Comparison of ENCODE assay signal across 36 cellular contexts in genomic region chr6:138420356-138420755, GRCh38. TPM values are rescaled to one million over a fixed set of nuclear protein-coding genes. Genes with fewer than 3 reads are reported as not detected.
"Had no signal": no experiment of that assay in that cellular context is flagged by ENCODE, and none has a peak within 500 bp of the region (broad histone marks: within the 10 kb centered on the region; RNA-seq: fewer than 3 reads in every experiment).

No MANE protein-coding gene starts in this region.

- FAIRE-seq: astrocyte, bronchial epithelial cell had no signal

- DNase-seq: activated CD4-positive, alpha-beta T cell treated with anti-CD3 and anti-CD28 coated beads for 1 hour; activated CD4-positive, alpha-beta T cell treated with anti-CD3 and anti-CD28 coated beads for 4 hours; activated CD4-positive, alpha-beta T cell treated with anti-CD3 and anti-CD28 coated beads, Interleukin-2, amount 50 U/mL, for 4 hours; activated CD8-positive, alpha-beta memory T cell treated with anti-CD3 and anti-CD28 coated beads for 24 hours; activated CD8-positive, alpha-beta T cell treated with anti-CD3 and anti-CD28 coated beads for 36 hours; activated effector memory CD4-positive, alpha-beta T cell treated with Interleukin-2 at 50 U/mL for 16 hours; activated gamma-delta T cell treated with Interleukin-2 at 50 U/mL for 16 hours; activated naive CD4-positive, alpha-beta T cell treated with anti-CD3 and anti-CD28 coated beads, Interleukin-2, amount 50 U/mL, for 16 hours; activated naive CD4-positive, alpha-beta T cell treated with Interleukin-2 at 50 U/mL for 16 hours; activated T-cell treated with anti-CD3 and anti-CD28 coated beads, Interleukin-2, amount 50 U/mL, for 4 hours; amniotic stem cell; anterior cingulate cortex; brain microvascular endothelial cell; dorsolateral prefrontal cortex; effector memory CD4-positive, alpha-beta T cell; foreskin keratinocyte; gastrocnemius medialis; glutamatergic neuron; T-helper 2 cell had no signal

- H3K9me3 ChIP-seq: gastrocnemius medialis had no signal

- H3K27me3 Mint-ChIP-seq: activated CD4-positive, alpha-beta T cell treated with anti-CD3 and anti-CD28 coated beads, Interleukin-2, amount 10 ng/mL, durations not matched to agents 7 days and 5 days; activated CD8-positive, alpha-beta T cell treated with anti-CD3 and anti-CD28 coated beads for 36 hours; activated naive CD8-positive, alpha-beta T cell; activated T-helper 17 cell treated with anti-CD3 and anti-CD28 coated beads, Interleukin-2, amount 50 U/mL, for 72 hours; central memory CD8-positive, alpha-beta T cell; dendritic cell treated with granulocyte-macrophage colony-stimulating factor and Interleukin-4, amounts not matched to agents 40 ng/mL and 50 ng/mL, for 4 days had no signal

- H3K4me3 ChIP-seq: coronary artery, dorsolateral prefrontal cortex, gastrocnemius medialis had no signal

- H3K27me3 ChIP-seq: brain microvascular endothelial cell, dorsolateral prefrontal cortex, foreskin keratinocyte, gastrocnemius medialis had no signal

- H3K4me1 Mint-ChIP-seq: central memory CD8-positive, alpha-beta T cell; WTC11 had no signal

- H3K4me1 ChIP-seq: foreskin keratinocyte, gastrocnemius medialis had no signal

- H3K4me3 Mint-ChIP-seq: activated CD4-positive, alpha-beta T cell treated with anti-CD3 and anti-CD28 coated beads, Interleukin-2, amount 10 ng/mL, durations not matched to agents 7 days and 5 days; activated CD8-positive, alpha-beta T cell treated with anti-CD3 and anti-CD28 coated beads for 36 hours; activated naive CD8-positive, alpha-beta T cell; activated T-cell treated with anti-CD3 and anti-CD28 coated beads, Interleukin-2, amount 50 U/mL, for 4 hours; activated T-helper 17 cell treated with anti-CD3 and anti-CD28 coated beads, Interleukin-2, amount 50 U/mL, for 72 hours; central memory CD8-positive, alpha-beta T cell; dendritic cell treated with granulocyte-macrophage colony-stimulating factor and Interleukin-4, amounts not matched to agents 40 ng/mL and 50 ng/mL, for 4 days; endodermal cell; WTC11 had no signal

- ATAC-seq: activated CD8-positive, alpha-beta T cell treated with anti-CD3 and anti-CD28 coated beads for 36 hours; activated T-cell treated with anti-CD3 and anti-CD28 coated beads, Interleukin-2, amount 50 U/mL, for 4 hours; activated T-helper 17 cell treated with anti-CD3 and anti-CD28 coated beads, Interleukin-2, amount 50 U/mL, for 72 hours; esophagus mucosa; foreskin keratinocyte; gastrocnemius medialis; WTC11 had no signal

- H3K9me3 Mint-ChIP-seq: activated T-cell treated with anti-CD3 and anti-CD28 coated beads, Interleukin-2, amount 50 U/mL, for 4 hours; activated T-helper 17 cell treated with anti-CD3 and anti-CD28 coated beads, Interleukin-2, amount 50 U/mL, for 72 hours; central memory CD8-positive, alpha-beta T cell; dendritic cell treated with granulocyte-macrophage colony-stimulating factor and Interleukin-4, amounts not matched to agents 40 ng/mL and 50 ng/mL, for 4 days; endodermal cell had no signal

- H3K27ac ChIP-seq: brain microvascular endothelial cell, coronary artery, dorsolateral prefrontal cortex, foreskin keratinocyte, gastrocnemius medialis, VCaP had no signal

- H3K27ac Mint-ChIP-seq: activated CD4-positive, alpha-beta T cell treated with anti-CD3 and anti-CD28 coated beads, Interleukin-2, amount 10 ng/mL, durations not matched to agents 7 days and 5 days; activated CD8-positive, alpha-beta T cell treated with anti-CD3 and anti-CD28 coated beads for 36 hours; activated naive CD8-positive, alpha-beta T cell; activated T-helper 17 cell treated with anti-CD3 and anti-CD28 coated beads, Interleukin-2, amount 50 U/mL, for 72 hours; dendritic cell treated with granulocyte-macrophage colony-stimulating factor and Interleukin-4, amounts not matched to agents 40 ng/mL and 50 ng/mL, for 4 days; endodermal cell; WTC11 had no signal

RNA-seq across cellular contexts. Expression of gene SMIM28, which starts 42.7 kb away (rescaled TPM):
- total RNA-seq: activated CD4-positive, alpha-beta T cell treated with anti-CD3 and anti-CD28 coated beads, Interleukin-2, amount 10 ng/mL, durations not matched to agents 7 days and 5 days; activated CD8-positive, alpha-beta T cell treated with anti-CD3 and anti-CD28 coated beads for 36 hours; activated T-cell treated with anti-CD3 and anti-CD28 coated beads, Interleukin-2, amount 50 U/mL, for 4 hours; activated T-helper 17 cell treated with anti-CD3 and anti-CD28 coated beads, Interleukin-2, amount 50 U/mL, for 72 hours; astrocyte; bronchial epithelial cell; cardiac septum; cerebellum; dorsolateral prefrontal cortex; epithelial cell of proximal tubule; esophagus mucosa; foreskin keratinocyte; gastrocnemius medialis; T-helper 1 cell treated with Interleukin-12 subunit alpha and Interleukin-12 subunit beta and Interleukin-4 antibody, amounts not matched to agents 30 ng/mL and 1 ng/mL, for 36 hours; WTC11 had no signal
- polyA plus RNA-seq: adipose tissue, foreskin keratinocyte had no signal
